ENCODE assay signal across 11 cellular contexts in the genomic region with DNA sequence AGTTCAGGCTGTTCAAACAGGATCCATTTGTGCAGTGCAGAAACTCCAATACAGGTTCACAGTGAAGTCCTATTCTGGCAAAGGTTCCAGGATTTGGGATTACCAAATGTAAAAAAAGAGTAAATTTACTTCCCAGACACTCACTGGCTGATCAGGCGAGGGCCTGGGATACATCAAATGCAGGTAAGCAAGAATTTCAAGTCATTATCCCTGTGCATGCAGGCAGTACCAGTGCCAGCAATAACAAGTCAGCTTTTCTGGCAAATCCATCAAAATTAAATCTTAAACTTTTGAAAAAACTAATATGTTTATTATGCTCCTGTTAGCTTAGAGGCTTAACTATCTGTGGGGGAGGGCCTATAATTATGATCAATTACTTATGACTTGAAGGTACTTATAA. TPM values are rescaled to one million over a fixed set of nuclear protein-coding genes. Genes with fewer than 3 reads are reported as not detected.
DNase-seq lines count a peak whose midpoint lies in the region; ATAC-seq and TF ChIP-seq lines count a peak whose summit lies in the region.
"Had no signal": no experiment of that assay in that cellular context is flagged by ENCODE, and none has a peak within 500 bp of the region (broad histone marks: within the 10 kb centered on the region; RNA-seq: fewer than 3 reads in every experiment).

No MANE protein-coding gene starts in this region.

- no peak for TF ChIP-seq POLR2A in adrenal gland (IDR thresholded peaks at IDR 0.05)

- intact Hi-C loops in CD4-positive, alpha-beta T cell (cut with DNase I, micrococcal nuclease) = loop anchor here (2.0 to 10.0 kb wide), 6 partner anchors 13 to 1175 kb away; a partner anchor contains a TSS
- intact Hi-C loops in activated T-helper 1 cell treated with anti-CD3 and anti-CD28 coated beads, Interleukin-12 subunit alpha, Interleukin-12 subunit beta, Interleukin-2, Interleukin-4 antibody, amounts not matched to agents 30 ng/mL and 10 ng/mL and 1 ng/mL, durations not matched to agents 14 hours and 24 hours and 36 hours (cut with micrococcal nuclease) = loop anchor here (5.0 kb wide), 2 partner anchors 383 to 698 kb away; a partner anchor contains a TSS
- intact Hi-C loops in natural killer cell (cut with micrococcal nuclease) (loop anchor here (5.0 kb wide), 1 partner anchor 303 kb away; a partner anchor contains a TSS), adrenal gland (cut with DNase I) (loop anchor here (5.0 to 10.0 kb wide), 3 partner anchors 138 to 213 kb away; no protein-coding TSS in a partner anchor)

- no peaks in the 10 kb centered on the region for H3K9me3 ChIP-seq in CD4-positive, alpha-beta T cell (ENCODE audit: control insufficient read depth, low read length)
- no peaks in the 10 kb centered on the region for H3K9me3 ChIP-seq in HEK293 (ENCODE audit: control insufficient read depth, insufficient read depth, low read depth, low read length)
- no peaks in the 10 kb centered on the region for H3K9me3 ChIP-seq in adrenal gland (replicated peaks in 1 of 3)
- H3K9me3 ChIP-seq: spleen had no signal

- H3K4me1 Mint-ChIP-seq in CD4-positive, alpha-beta T cell (ENCODE audit: low read depth) = peaks cover 70% of the 10 kb centered on the region
- peaks cover 75% of the 10 kb centered on the region for H3K4me1 Mint-ChIP-seq in activated T-helper 1 cell treated with anti-CD3 and anti-CD28 coated beads, Interleukin-12 subunit alpha, Interleukin-12 subunit beta, Interleukin-2, Interleukin-4 antibody, amounts not matched to agents 30 ng/mL and 10 ng/mL and 1 ng/mL, durations not matched to agents 14 hours and 24 hours and 36 hours (ENCODE audit: low read depth)
- peaks cover 66 to 73% of the 10 kb centered on the region in 2 donors for H3K4me1 Mint-ChIP-seq in natural killer cell

- H3K27ac Mint-ChIP-seq in CD4-positive, alpha-beta T cell = peak overlapping the region; percentile 85
- peak overlapping the region; percentile 97 for H3K27ac Mint-ChIP-seq in activated T-helper 1 cell treated with anti-CD3 and anti-CD28 coated beads, Interleukin-12 subunit alpha, Interleukin-12 subunit beta, Interleukin-2, Interleukin-4 antibody, amounts not matched to agents 30 ng/mL and 10 ng/mL and 1 ng/mL, durations not matched to agents 14 hours and 24 hours and 36 hours
- peak overlapping the region; percentile 38 to 94 for H3K27ac Mint-ChIP-seq in natural killer cell
- H3K27ac Mint-ChIP-seq: immature natural killer cell had no signal

- no peak for ATAC-seq in CD4-positive, alpha-beta T cell (ENCODE audit: poor library complexity)
- ATAC-seq in natural killer cell (no peak), GM19328 (IDR thresholded peaks at IDR 0.05; ENCODE audit: unreplicated experiment) (no peak)

- WGBS in adrenal gland, 4 donors = 78 to 95% (median 81%) methylated on average over 1 of the region's 1 CpG

- H3K4me3 ChIP-seq in HEK293 (ENCODE audit: low read depth, low read length) (no peak overlapping the region), adrenal gland (peak overlapping the region in 1 of 4 donors; percentile 90)

- TF ChIP-seq CTCF in CD4-positive, alpha-beta T cell (IDR thresholded peaks at IDR 0.05) = no peak
- TF ChIP-seq CTCF in HEK293 (tag by site-specific recombination; IDR thresholded peaks at IDR 0.05) = no peak
- no peak for TF ChIP-seq CTCF in natural killer cell (IDR thresholded peaks at IDR 0.05)
- no peak for TF ChIP-seq CTCF in adrenal gland (IDR thresholded peaks at IDR 0.05)

- H3K36me3 ChIP-seq in HEK293 (ENCODE audit: control insufficient read depth in 2 of 2, insufficient read depth in 1 of 2, low read length in 2 of 2) = peaks cover 0 to 6% of the 10 kb centered on the region in 2 experiments; a peak in 1 of 3 replicates
- H3K36me3 ChIP-seq in adrenal gland (replicated peaks in 1 of 2) = no peaks in the 10 kb centered on the region
- H3K36me3 ChIP-seq: spleen had no signal

- DNase-seq in CD4-positive, alpha-beta T cell = no peak
- DNase-seq in activated T-helper 1 cell treated with anti-CD3 and anti-CD28 coated beads, Interleukin-12 subunit alpha, Interleukin-12 subunit beta, Interleukin-2, Interleukin-4 antibody, amounts not matched to agents 30 ng/mL and 10 ng/mL and 1 ng/mL, durations not matched to agents 14 hours and 24 hours and 36 hours (ENCODE audit: low spot score) = no peak
- DNase-seq in natural killer cell (no peak), GM19238 (ENCODE audit: insufficient read length, low spot score) (no peak), adrenal gland (no peak)
- DNase-seq: immature natural killer cell, naive B cell, NCI-H1105 treated with DMSO at 0.1 percent for 48 hours, spleen had no signal

- POLR2A ChIA-PET in CD4-positive, alpha-beta T cell (lab: Charles Lee) = no interaction called here
- POLR2A ChIA-PET in HEK293 (lab: Yijun Ruan, JAX) = no interaction called here

- CTCF ChIA-PET in CD4-positive, alpha-beta T cell (lab: Charles Lee) = interaction anchor here (0.6 to 5.3 kb wide), 3 partner anchors 12 to 209 kb away, joined by 4 to 58 read pairs (median 4); no protein-coding TSS in a partner anchor
- CTCF ChIA-PET in HEK293 (lab: Yijun Ruan, JAX) = interaction anchor here (1.0 to 1.2 kb wide), 2 partner anchors 134 to 221 kb away, joined by 3 to 4 read pairs; no protein-coding TSS in a partner anchor

- peaks cover 23% of the 10 kb centered on the region for H3K36me3 Mint-ChIP-seq in CD4-positive, alpha-beta T cell (ENCODE audit: low read depth)
- peaks cover 66% of the 10 kb centered on the region for H3K36me3 Mint-ChIP-seq in activated T-helper 1 cell treated with anti-CD3 and anti-CD28 coated beads, Interleukin-12 subunit alpha, Interleukin-12 subunit beta, Interleukin-2, Interleukin-4 antibody, amounts not matched to agents 30 ng/mL and 10 ng/mL and 1 ng/mL, durations not matched to agents 14 hours and 24 hours and 36 hours (ENCODE audit: low read depth)
- no peaks in the 10 kb centered on the region for H3K36me3 Mint-ChIP-seq in natural killer cell
- H3K36me3 Mint-ChIP-seq: immature natural killer cell had no signal

- H3K4me3 Mint-ChIP-seq in CD4-positive, alpha-beta T cell = peak overlapping the region; percentile 89
- H3K4me3 Mint-ChIP-seq in activated T-helper 1 cell treated with anti-CD3 and anti-CD28 coated beads, Interleukin-12 subunit alpha, Interleukin-12 subunit beta, Interleukin-2, Interleukin-4 antibody, amounts not matched to agents 30 ng/mL and 10 ng/mL and 1 ng/mL, durations not matched to agents 14 hours and 24 hours and 36 hours = peak overlapping the region; percentile 97
- peak overlapping the region; percentile 6 for H3K4me3 Mint-ChIP-seq in natural killer cell

- no peaks in the 10 kb centered on the region for H3K9me3 Mint-ChIP-seq in CD4-positive, alpha-beta T cell
- no peaks in the 10 kb centered on the region for H3K9me3 Mint-ChIP-seq in activated T-helper 1 cell treated with anti-CD3 and anti-CD28 coated beads, Interleukin-12 subunit alpha, Interleukin-12 subunit beta, Interleukin-2, Interleukin-4 antibody, amounts not matched to agents 30 ng/mL and 10 ng/mL and 1 ng/mL, durations not matched to agents 14 hours and 24 hours and 36 hours
- no peaks in the 10 kb centered on the region for H3K9me3 Mint-ChIP-seq in natural killer cell
- H3K9me3 Mint-ChIP-seq: naive B cell had no signal

- no peaks in the 10 kb centered on the region for H3K27me3 Mint-ChIP-seq in CD4-positive, alpha-beta T cell
- H3K27me3 Mint-ChIP-seq in activated T-helper 1 cell treated with anti-CD3 and anti-CD28 coated beads, Interleukin-12 subunit alpha, Interleukin-12 subunit beta, Interleukin-2, Interleukin-4 antibody, amounts not matched to agents 30 ng/mL and 10 ng/mL and 1 ng/mL, durations not matched to agents 14 hours and 24 hours and 36 hours (ENCODE audit: insufficient read depth) = no peaks in the 10 kb centered on the region
- no peaks in the 10 kb centered on the region for H3K27me3 Mint-ChIP-seq in natural killer cell (ENCODE audit: low read depth in 2 of 2)
- H3K27me3 Mint-ChIP-seq: naive B cell had no signal

- H3K4me1 ChIP-seq in HEK293 (ENCODE audit: control insufficient read depth, insufficient read depth, low read length) (0 out of 2 replicates have a peak, but pooled peaks cover 7% of the 10 kb centered on the region), adrenal gland (replicated peaks in 1 of 2) (peaks cover 27 to 66% of the 10 kb centered on the region in 2 donors)

- H3K27ac ChIP-seq in CD4-positive, alpha-beta T cell (ENCODE audit: low read depth, low read length) = no peak overlapping the region
- H3K27ac ChIP-seq in HEK293 (ENCODE audit: extremely low read depth, low read depth, low read length) = no peak overlapping the region
- H3K27ac ChIP-seq in adrenal gland = peak overlapping the region in 2 of 5 donors; percentile 39 to 89

- H3K27me3 ChIP-seq in CD4-positive, alpha-beta T cell (ENCODE audit: control insufficient read depth, insufficient read depth, low read length) = no peaks in the 10 kb centered on the region
- H3K27me3 ChIP-seq in adrenal gland = no peaks in the 10 kb centered on the region
- H3K27me3 ChIP-seq: spleen had no signal

TF ChIP-seq in HEK293, 187 proteins besides CTCF, POLR2A, EP300 and RAD21:
- TF ChIP-seq, protein P1, sequence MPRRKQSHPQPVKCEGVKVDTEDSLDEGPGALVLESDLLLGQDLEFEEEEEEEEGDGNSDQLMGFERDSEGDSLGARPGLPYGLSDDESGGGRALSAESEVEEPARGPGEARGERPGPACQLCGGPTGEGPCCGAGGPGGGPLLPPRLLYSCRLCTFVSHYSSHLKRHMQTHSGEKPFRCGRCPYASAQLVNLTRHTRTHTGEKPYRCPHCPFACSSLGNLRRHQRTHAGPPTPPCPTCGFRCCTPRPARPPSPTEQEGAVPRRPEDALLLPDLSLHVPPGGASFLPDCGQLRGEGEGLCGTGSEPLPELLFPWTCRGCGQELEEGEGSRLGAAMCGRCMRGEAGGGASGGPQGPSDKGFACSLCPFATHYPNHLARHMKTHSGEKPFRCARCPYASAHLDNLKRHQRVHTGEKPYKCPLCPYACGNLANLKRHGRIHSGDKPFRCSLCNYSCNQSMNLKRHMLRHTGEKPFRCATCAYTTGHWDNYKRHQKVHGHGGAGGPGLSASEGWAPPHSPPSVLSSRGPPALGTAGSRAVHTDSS (tag by site-specific recombination; IDR thresholded peaks at IDR 0.05) = no peak
- TF ChIP-seq OSR2 (tag by site-specific recombination; IDR thresholded peaks at IDR 0.05) (0 out of 2 replicates have a peak, but pooled peaks have one; percentile 18), ZNF623 (tag by site-specific recombination; IDR thresholded peaks at IDR 0.05) (no peak)

RNA-seq across cellular contexts. Expression of a gene that starts 6.3 kb away (rescaled TPM):
- total RNA-seq in CD4-positive, alpha-beta T cell = 10 to 100 TPM; 13.0 to 13.7 TPM
- 328 and 332 TPM in 2 replicates for total RNA-seq in activated T-helper 1 cell treated with anti-CD3 and anti-CD28 coated beads, Interleukin-12 subunit alpha, Interleukin-12 subunit beta, Interleukin-2, Interleukin-4 antibody, amounts not matched to agents 30 ng/mL and 10 ng/mL and 1 ng/mL, durations not matched to agents 14 hours and 24 hours and 36 hours
- total RNA-seq in natural killer cell (10 to 100 TPM; 41.1 to 46.3 (median 45.1) TPM), adrenal gland (10 to 100 TPM; 18.2 to 61.7 (median 41.6) TPM)
- polyA plus RNA-seq in adrenal gland = 10 to 100 TPM in 1 of 3 donors, 1 to 10 TPM in 2; 2.5 to 12.9 (median 4.3) TPM

Comparison
In these comparisons a context has a peak if more than half of its experiments do, and no peak if none do; other contexts are left out.
1. H3K4me3 Mint-ChIP-seq: peak in every context shown above with its lines; median percentile 97 in activated T-helper 1 cell treated with anti-CD3 and anti-CD28 coated beads, Interleukin-12 subunit alpha, Interleukin-12 subunit beta, Interleukin-2, Interleukin-4 antibody, amounts not matched to agents 30 ng/mL and 10 ng/mL and 1 ng/mL, durations not matched to agents 14 hours and 24 hours and 36 hours; 89 in CD4-positive, alpha-beta T cell; 6 in natural killer cell.